In genomic region chr1:92784639-92785500, GRCh38 we compare ENCODE assay signal across 1 cellular context.
A peak's percentile ranks its signal among the peaks of the same experiment; 100 is the strongest.
TF ChIP-seq lines count a peak whose summit lies in the region.

EVI5 (minus strand) TSS chr1:92785108; CDS start chr1:92736546, 48,562 bp downstream.

TF ChIP-seq in K562, 482 proteins besides CTCF, POLR2A, EP300 and RAD21 (continued from another document and continues in another):
- no peak for TF ChIP-seq RERE (CRISPR knock-in tag; IDR thresholded peaks at IDR 0.05; ENCODE audit: borderline replicate concordance)
- 0 out of 2 replicates have a peak, but pooled peaks have one; percentile 40 for TF ChIP-seq SMAD4 (CRISPR knock-in tag; conservative IDR thresholded peaks at IDR 0.05)
- no peak for TF ChIP-seq EZH2 (IDR thresholded peaks at IDR 0.05; ENCODE audit: borderline replicate concordance, low read depth, low read length)
- TF ChIP-seq HNRNPK (IDR thresholded peaks at IDR 0.05; ENCODE audit: low read depth, low read length, poor library complexity, severe bottlenecking): peak; percentile 40
- peak; percentile 93 for TF ChIP-seq ZNF12 (CRISPR knock-in tag; IDR thresholded peaks at IDR 0.05)
- TF ChIP-seq E2F5 (CRISPR knock-in tag; IDR thresholded peaks at IDR 0.05): peak; percentile 98; the same call in 1 of the 2 replicates
- TF ChIP-seq ID3 (CRISPR knock-in tag; IDR thresholded peaks at IDR 0.05): 0 out of 2 replicates have a peak, but pooled peaks have one; percentile 26
- TF ChIP-seq ID3 (tag; IDR thresholded peaks at IDR 0.05): 0 out of 2 replicates have a peak, but pooled peaks have one; percentile 24
- TF ChIP-seq PATZ1 (CRISPR knock-in tag; IDR thresholded peaks at IDR 0.05; ENCODE audit: borderline replicate concordance): no peak
- TF ChIP-seq MEF2A (IDR thresholded peaks at IDR 0.05; ENCODE audit: control insufficient read depth, low read depth, low read length): no peak
- TF ChIP-seq TARDBP (IDR thresholded peaks at IDR 0.05): no peak
- no peak for TF ChIP-seq SMC3 (conservative IDR thresholded peaks at IDR 0.05; ENCODE audit: insufficient read depth, low read depth, low read length)
- no peak for TF ChIP-seq TSC22D4 (tag; IDR thresholded peaks at IDR 0.05)
- TF ChIP-seq RBM39 (optimal IDR thresholded peaks at IDR 0.05; ENCODE audit: low read depth, low read length): no peak
- TF ChIP-seq IRF1 (CRISPR knock-in tag; IDR thresholded peaks at IDR 0.05; ENCODE audit: borderline replicate concordance): 0 out of 2 replicates have a peak, but pooled peaks have one; percentile 83
- no peak for TF ChIP-seq MBD1 (CRISPR knock-in tag; IDR thresholded peaks at IDR 0.05)
- no peak for TF ChIP-seq ARNT (IDR thresholded peaks at IDR 0.05)
- 0 out of 2 replicates have a peak, but pooled peaks have one; percentile 75 for TF ChIP-seq ZNF224 (CRISPR knock-in tag; IDR thresholded peaks at IDR 0.05)
- 0 out of 2 replicates have a peak, but pooled peaks have one; percentile 46 for TF ChIP-seq ZNF609 (CRISPR knock-in tag; IDR thresholded peaks at IDR 0.05; ENCODE audit: borderline replicate concordance)
- no peak for TF ChIP-seq ESRRA (IDR thresholded peaks at IDR 0.05; ENCODE audit: borderline replicate concordance, low read depth)
- no peak for TF ChIP-seq SMAD3 (CRISPR knock-in tag; conservative IDR thresholded peaks at IDR 0.05)
- TF ChIP-seq, protein P1, sequence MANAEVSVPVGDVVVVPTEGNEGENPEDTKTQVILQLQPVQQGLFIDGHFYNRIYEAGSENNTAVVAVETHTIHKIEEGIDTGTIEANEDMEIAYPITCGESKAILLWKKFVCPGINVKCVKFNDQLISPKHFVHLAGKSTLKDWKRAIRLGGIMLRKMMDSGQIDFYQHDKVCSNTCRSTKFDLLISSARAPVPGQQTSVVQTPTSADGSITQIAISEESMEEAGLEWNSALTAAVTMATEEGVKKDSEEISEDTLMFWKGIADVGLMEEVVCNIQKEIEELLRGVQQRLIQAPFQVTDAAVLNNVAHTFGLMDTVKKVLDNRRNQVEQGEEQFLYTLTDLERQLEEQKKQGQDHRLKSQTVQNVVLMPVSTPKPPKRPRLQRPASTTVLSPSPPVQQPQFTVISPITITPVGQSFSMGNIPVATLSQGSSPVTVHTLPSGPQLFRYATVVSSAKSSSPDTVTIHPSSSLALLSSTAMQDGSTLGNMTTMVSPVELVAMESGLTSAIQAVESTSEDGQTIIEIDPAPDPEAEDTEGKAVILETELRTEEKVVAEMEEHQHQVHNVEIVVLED (CRISPR knock-in tag; IDR thresholded peaks at IDR 0.05): peak; percentile 15
- peak; percentile 40 to 59; a peak in 1 of 4 replicates for TF ChIP-seq NONO (IDR thresholded peaks at IDR 0.05; ENCODE audit: low read depth in 2 of 2, low read length in 1 of 2)
- no peak; the same call in 1 of the 2 replicates for TF ChIP-seq ATF1 (CRISPR knock-in tag; IDR thresholded peaks at IDR 0.05)
- TF ChIP-seq ATF1 (tag; IDR thresholded peaks at IDR 0.05): peak; percentile 93
- no peak for TF ChIP-seq ZNF184 (CRISPR knock-in tag; IDR thresholded peaks at IDR 0.05)
- TF ChIP-seq DIDO1 (tag; IDR thresholded peaks at IDR 0.05; ENCODE audit: low read depth): no peak
- TF ChIP-seq DEAF1 (CRISPR knock-in tag; IDR thresholded peaks at IDR 0.05): no peak
- TF ChIP-seq ZNF717 (CRISPR knock-in tag; IDR thresholded peaks at IDR 0.05): no peak
- no peak for TF ChIP-seq TRIM25 (IDR thresholded peaks at IDR 0.05; ENCODE audit: borderline replicate concordance)
- TF ChIP-seq, protein P2, sequence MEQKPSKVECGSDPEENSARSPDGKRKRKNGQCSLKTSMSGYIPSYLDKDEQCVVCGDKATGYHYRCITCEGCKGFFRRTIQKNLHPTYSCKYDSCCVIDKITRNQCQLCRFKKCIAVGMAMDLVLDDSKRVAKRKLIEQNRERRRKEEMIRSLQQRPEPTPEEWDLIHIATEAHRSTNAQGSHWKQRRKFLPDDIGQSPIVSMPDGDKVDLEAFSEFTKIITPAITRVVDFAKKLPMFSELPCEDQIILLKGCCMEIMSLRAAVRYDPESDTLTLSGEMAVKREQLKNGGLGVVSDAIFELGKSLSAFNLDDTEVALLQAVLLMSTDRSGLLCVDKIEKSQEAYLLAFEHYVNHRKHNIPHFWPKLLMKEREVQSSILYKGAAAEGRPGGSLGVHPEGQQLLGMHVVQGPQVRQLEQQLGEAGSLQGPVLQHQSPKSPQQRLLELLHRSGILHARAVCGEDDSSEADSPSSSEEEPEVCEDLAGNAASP (IDR thresholded peaks at IDR 0.05): no peak
- TF ChIP-seq ZNF232 (CRISPR knock-in tag; IDR thresholded peaks at IDR 0.05): peak; percentile 95
